Comparison of ENCODE assay signal across 16 cellular contexts in genomic region chr10:55283041-55283440, GRCh38.
"Had no signal": no experiment of that assay in that cellular context is flagged by ENCODE, and none has a peak within 500 bp of the region (broad histone marks: within the 10 kb centered on the region; RNA-seq: fewer than 3 reads in every experiment).

No MANE protein-coding gene starts in this region.

- H2AFZ ChIP-seq: parathyroid adenoma had no signal

- H3K4me1 ChIP-seq: left lung, parathyroid adenoma had no signal

- H3K9ac ChIP-seq: parathyroid adenoma had no signal

- H3K4me3 ChIP-seq: left lung had no signal

- DNase-seq: activated CD4-positive, alpha-beta T cell treated with anti-CD3 and anti-CD28 coated beads, Interleukin-2, amount 10 ng/mL, durations not matched to agents 24 days and 14 days; activated CD4-positive, CD25-positive, alpha-beta regulatory T cell; activated CD8-positive, alpha-beta memory T cell treated with anti-CD3 and anti-CD28 coated beads, Interleukin-2, amount 50 U/mL, for 48 hours; activated gamma-delta T cell treated with Interleukin-2 at 50 U/mL for 16 hours; activated naive CD8-positive, alpha-beta T cell treated with anti-CD3 and anti-CD28 coated beads for 36 hours; activated T-cell treated with anti-CD3 and anti-CD28 coated beads, Interleukin-2, amount 50 U/mL, for 72 hours; aorta; dermis blood vessel endothelial cell; effector memory CD8-positive, alpha-beta T cell; foreskin fibroblast; left lung; naive thymus-derived CD8-positive, alpha-beta T cell; stimulated activated CD4-positive, alpha-beta T cell treated with anti-CD3 and anti-CD28 coated beads, Interleukin-1b, Interleukin-23, amount 100 ng/mL, for 48 hours; stimulated activated naive CD8-positive, alpha-beta T cell treated with anti-CD3 and anti-CD28 coated beads, Interleukin-15, amount 100 ng/mL, for 72 hours; T-helper 2 cell had no signal

- H3K27me3 ChIP-seq: left lung had no signal

- H3K9me3 ChIP-seq: left lung had no signal

- H3K27ac ChIP-seq: left lung, parathyroid adenoma had no signal

- H3K36me3 ChIP-seq: left lung had no signal

- H3K79me2 ChIP-seq: parathyroid adenoma had no signal
